ENCODE assay signal across 11 cellular contexts in the genomic region with DNA sequence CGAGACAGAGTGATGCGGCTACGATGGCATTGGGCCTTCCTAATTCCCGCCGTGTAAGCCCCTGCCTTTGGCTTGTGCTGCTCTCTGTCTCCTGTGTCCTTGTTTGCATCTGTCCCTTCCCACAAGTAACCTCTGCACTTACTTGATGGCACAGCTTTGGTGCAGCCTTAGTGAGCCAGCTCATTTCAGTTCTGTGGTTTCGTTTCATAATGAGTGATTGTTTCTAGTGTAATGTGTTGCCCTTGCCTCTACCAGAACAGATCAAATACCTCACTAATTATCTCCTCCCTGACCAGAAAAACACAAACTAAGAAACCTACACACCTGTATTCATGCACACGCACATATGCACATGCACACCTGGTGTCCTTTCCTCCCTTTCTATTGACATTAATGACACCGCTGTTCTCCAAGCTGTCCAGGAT. TPM values are rescaled to one million over a fixed set of nuclear protein-coding genes. Genes with fewer than 3 reads are reported as not detected.
DNase-seq lines count a peak whose midpoint lies in the region; ATAC-seq and TF ChIP-seq lines count a peak whose summit lies in the region.
"Had no signal": no experiment of that assay in that cellular context is flagged by ENCODE, and none has a peak within 500 bp of the region (broad histone marks: within the 10 kb centered on the region; RNA-seq: fewer than 3 reads in every experiment).

No MANE protein-coding gene starts in this region.

- H3K36me3 ChIP-seq in mammary epithelial cell (ENCODE audit: insufficient read depth, low read length): no peaks in the 10 kb centered on the region
- no peaks in the 10 kb centered on the region for H3K36me3 ChIP-seq in esophagus squamous epithelium
- H3K36me3 ChIP-seq: brain microvascular endothelial cell had no signal

- H3K4me3 ChIP-seq in mammary epithelial cell (replicated peaks in 1 of 3; ENCODE audit: insufficient read depth in 1 of 3, low read depth in 2 of 3, low read length in 3 of 3) (no peak overlapping the region), esophagus squamous epithelium (no peak overlapping the region)
- H3K4me3 ChIP-seq: BLaER1 had no signal

- no peak overlapping the region for H3K4me2 ChIP-seq in mammary epithelial cell (ENCODE audit: insufficient read depth, low read depth, low read length)
- H3K4me2 ChIP-seq: BLaER1 had no signal

- peak; percentile 68 for ATAC-seq in HG02678 (IDR thresholded peaks at IDR 0.05; ENCODE audit: unreplicated experiment)
- ATAC-seq in left ventricle myocardium superior: no peak

- 78% methylated on average over 7 of the region's 8 CpGs for WGBS in mammary epithelial cell (ENCODE audit: low coverage, missing lambda C conversion rate)
- 84 to 91% methylated on average over 8 of the region's 8 CpGs for WGBS in esophagus squamous epithelium, 2 donors

- dilution Hi-C loops in mammary epithelial cell (cut with HindIII; ENCODE audit: low sequenced_read_pairs): loop anchor here (5.0 kb wide), 1 partner anchor 34 kb away; no protein-coding TSS in a partner anchor

- no peak overlapping the region for H3K27ac ChIP-seq in mammary epithelial cell (ENCODE audit: insufficient read depth, low read depth, low read length)
- H3K27ac ChIP-seq in esophagus squamous epithelium: no peak overlapping the region
- H3K27ac ChIP-seq: BLaER1, brain microvascular endothelial cell had no signal

- no peak overlapping the region for H2AFZ ChIP-seq in mammary epithelial cell (ENCODE audit: low read depth, low read length)

- in situ Hi-C loops in mammary epithelial cell (cut with MboI; ENCODE audit: low sequenced_read_pairs in 2 of 2): no loop called here

- TF ChIP-seq CTCF in mammary epithelial cell (conservative IDR thresholded peaks at IDR 0.05 in 1 of 2, IDR thresholded peaks at IDR 0.05 in 1 of 2; ENCODE audit: extremely low read depth in 1 of 2, insufficient read depth in 1 of 2, low read depth in 1 of 2, low read length in 2 of 2) (no peak), MCF 10A (IDR thresholded peaks at IDR 0.05; ENCODE audit: unreplicated experiment) (no peak), esophagus squamous epithelium (IDR thresholded peaks at IDR 0.05) (no peak)

- H3K9ac ChIP-seq in mammary epithelial cell (ENCODE audit: insufficient read depth, low read length): no peak overlapping the region
- H3K9ac ChIP-seq: BLaER1 had no signal

- no peak for TF ChIP-seq POLR2A in esophagus squamous epithelium (IDR thresholded peaks at IDR 0.05)

- peak; percentile 39 for DNase-seq in mammary epithelial cell
- DNase-seq in MCF 10A (ENCODE audit: unreplicated experiment): no peak
- peak; percentile 63 for DNase-seq in NCI-H69 (lab: John Stamatoyannopoulos, UW)
- no peak for DNase-seq in CD1c-positive myeloid dendritic cell (ENCODE audit: extremely low spot score)
- DNase-seq in esophagus squamous epithelium (lab: John Stamatoyannopoulos, UW): no peak
- DNase-seq in left ventricle myocardium superior: no peak
- DNase-seq: brain microvascular endothelial cell, foreskin melanocyte had no signal

- H3K27ac Mint-ChIP-seq in MCF 10A (ENCODE audit: low read depth, unreplicated experiment): no peak overlapping the region
- peak overlapping the region; percentile 7 for H3K27ac Mint-ChIP-seq in stimulated activated naive CD8-positive, alpha-beta T cell treated with anti-CD3 and anti-CD28 coated beads, Interleukin-15, Interleukin-2, amounts not matched to agents 100 ng/mL and 50 ng/mL, for 24 hours

- H3K4me3 Mint-ChIP-seq in MCF 10A (ENCODE audit: unreplicated experiment): no peak overlapping the region
- H3K4me3 Mint-ChIP-seq in stimulated activated naive CD8-positive, alpha-beta T cell treated with anti-CD3 and anti-CD28 coated beads, Interleukin-15, Interleukin-2, amounts not matched to agents 100 ng/mL and 50 ng/mL, for 24 hours: no peak overlapping the region

- H3K4me1 ChIP-seq in mammary epithelial cell (ENCODE audit: insufficient read depth, low read length): no peaks in the 10 kb centered on the region
- H3K4me1 ChIP-seq in esophagus squamous epithelium: peaks cover 0 to 20% (median 11%) of the 10 kb centered on the region in 3 donors

- intact Hi-C loops in mammary epithelial cell (cut with micrococcal nuclease) (no loop called here), MCF 10A (cut with micrococcal nuclease) (no loop called here), esophagus squamous epithelium (cut with DNase I) (no loop called here), left ventricle myocardium superior (cut with micrococcal nuclease) (no loop called here)

- H3K27me3 Mint-ChIP-seq in MCF 10A (ENCODE audit: insufficient read depth, unreplicated experiment): no peaks in the 10 kb centered on the region
- no peaks in the 10 kb centered on the region for H3K27me3 Mint-ChIP-seq in stimulated activated naive CD8-positive, alpha-beta T cell treated with anti-CD3 and anti-CD28 coated beads, Interleukin-15, Interleukin-2, amounts not matched to agents 100 ng/mL and 50 ng/mL, for 24 hours

- H3K79me2 ChIP-seq in mammary epithelial cell (ENCODE audit: insufficient read depth, low read length): no peaks in the 10 kb centered on the region

- no peaks in the 10 kb centered on the region for H3K9me3 Mint-ChIP-seq in MCF 10A (ENCODE audit: unreplicated experiment)
- no peaks in the 10 kb centered on the region for H3K9me3 Mint-ChIP-seq in stimulated activated naive CD8-positive, alpha-beta T cell treated with anti-CD3 and anti-CD28 coated beads, Interleukin-15, Interleukin-2, amounts not matched to agents 100 ng/mL and 50 ng/mL, for 24 hours

- POLR2A ChIA-PET in MCF 10A (lab: Yijun Ruan, JAX): no interaction called here

- H3K27me3 ChIP-seq in mammary epithelial cell (ENCODE audit: insufficient read depth, low read length): no peaks in the 10 kb centered on the region
- no peaks in the 10 kb centered on the region for H3K27me3 ChIP-seq in esophagus squamous epithelium
- H3K27me3 ChIP-seq: BLaER1, brain microvascular endothelial cell had no signal

- no peaks in the 10 kb centered on the region for H4K20me1 ChIP-seq in mammary epithelial cell (ENCODE audit: insufficient read depth, low read length)

- H3K4me1 Mint-ChIP-seq in MCF 10A (ENCODE audit: insufficient read depth, unreplicated experiment): no peaks in the 10 kb centered on the region
- peaks cover 24% of the 10 kb centered on the region for H3K4me1 Mint-ChIP-seq in stimulated activated naive CD8-positive, alpha-beta T cell treated with anti-CD3 and anti-CD28 coated beads, Interleukin-15, Interleukin-2, amounts not matched to agents 100 ng/mL and 50 ng/mL, for 24 hours (ENCODE audit: low read depth)

- H3K9me3 ChIP-seq in mammary epithelial cell (replicated peaks; ENCODE audit: insufficient read depth, low read length) (no peaks in the 10 kb centered on the region), esophagus squamous epithelium (no peaks in the 10 kb centered on the region)
- H3K9me3 ChIP-seq: BLaER1 had no signal

- no TSS peak for BruUV-seq in mammary epithelial cell (replicated peaks; lab: Mats Ljungman, UMichigan)
- BruUV-seq in MCF 10A (replicated peaks; lab: Mats Ljungman, UMichigan): no TSS peak

- H3K36me3 Mint-ChIP-seq in MCF 10A (ENCODE audit: insufficient read depth, unreplicated experiment): peaks cover 6% of the 10 kb centered on the region
- peaks cover 3% of the 10 kb centered on the region for H3K36me3 Mint-ChIP-seq in stimulated activated naive CD8-positive, alpha-beta T cell treated with anti-CD3 and anti-CD28 coated beads, Interleukin-15, Interleukin-2, amounts not matched to agents 100 ng/mL and 50 ng/mL, for 24 hours (ENCODE audit: low read depth)

- CTCF ChIA-PET in mammary epithelial cell (lab: Charles Lee; ENCODE audit: low non-redundant PET) (no interaction called here), MCF 10A (lab: Yijun Ruan, JAX) (interaction anchor here (1.0 kb wide), 1 partner anchor 42 kb away, joined by 3 read pairs; no protein-coding TSS in a partner anchor)

RNA-seq across cellular contexts. Expression of a gene that starts 58.8 kb away (rescaled TPM):
- 10 to 100 TPM; 12.8 to 16.0 TPM for total RNA-seq in mammary epithelial cell
- polyA plus RNA-seq in mammary epithelial cell: 5.8 TPM
- 19.0 TPM for polyA minus RNA-seq in mammary epithelial cell
- total RNA-seq in MCF 10A (2022): 6.5 and 7.9 TPM in 2 replicates
- 1 to 10 TPM in 3 of 4 donors, under 1 TPM in 1; 0.64 to 5.3 (median 2.8) TPM for total RNA-seq in esophagus squamous epithelium
- total RNA-seq in left ventricle myocardium superior: 4.3 TPM

Comparison
In these comparisons a context has a peak if more than half of its experiments do, and no peak if none do; other contexts are left out.
1. DNase-seq: peak in mammary epithelial cell (single experiment) and NCI-H69 (single experiment); none in MCF 10A (single experiment), CD1c-positive myeloid dendritic cell (single experiment), esophagus squamous epithelium (single experiment) and left ventricle myocardium superior (single experiment).